ENCODE assay signal across 17 cellular contexts in the genomic region with DNA sequence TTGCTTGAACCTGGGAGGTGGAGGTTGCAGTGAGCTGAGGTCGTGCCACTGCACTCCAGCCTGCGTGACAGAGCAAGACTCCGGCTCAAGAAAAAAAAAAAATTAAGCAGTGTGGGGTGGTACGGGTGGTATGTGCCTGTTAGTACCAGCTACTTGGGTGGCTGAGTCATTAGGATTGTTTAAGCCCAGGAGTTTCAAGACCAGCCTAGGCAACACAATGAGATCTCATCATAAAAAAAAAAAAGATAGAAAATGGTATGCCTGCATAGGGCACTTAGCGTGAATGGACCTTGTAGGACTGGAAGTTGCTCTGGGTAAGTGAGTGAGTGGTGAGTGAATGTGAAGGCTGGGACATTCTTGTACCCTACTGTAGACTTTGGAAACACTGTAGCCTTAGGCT. TPM values are rescaled to one million over a fixed set of nuclear protein-coding genes. Genes with fewer than 3 reads are reported as not detected.
DNase-seq lines count a peak whose midpoint lies in the region; ATAC-seq and TF ChIP-seq lines count a peak whose summit lies in the region.
"Had no signal": no experiment of that assay in that cellular context is flagged by ENCODE, and none has a peak within 500 bp of the region (broad histone marks: within the 10 kb centered on the region; RNA-seq: fewer than 3 reads in every experiment).

No MANE protein-coding gene starts in this region.

- H3K4me1 Mint-ChIP-seq in H9, result peaks cover 2 to 3% of the 10 kb centered on the region in 2 experiments; a peak in 2 of 4 replicates
- H3K4me1 Mint-ChIP-seq: activated B cell treated with CpG ODN at 0.5 μM for 24 hours had no signal

- H3K18ac ChIP-seq in H9 (ENCODE audit: insufficient read length, low read depth, low read length), result no peak overlapping the region

- no peak for DNase-seq in H9
- peak; percentile 38 for DNase-seq in RWPE1 (ENCODE audit: low spot score)
- peak; percentile 96 for DNase-seq in renal cortical epithelial cell (ENCODE audit: low read depth)
- DNase-seq in activated CD4-positive, alpha-beta T cell treated with anti-CD3 and anti-CD28 coated beads, Interleukin-2, amount 50 U/mL, for 48 hours, result no peak
- DNase-seq in stimulated activated CD4-positive, alpha-beta T cell treated with anti-CD3 and anti-CD28 coated beads, Interleukin-1b, Interleukin-23, amount 100 ng/mL, for 48 hours, result no peak
- no peak for DNase-seq in hippocampal formation (lab: John Stamatoyannopoulos, UW)
- no peak for DNase-seq in NOMO-1 (lab: John Stamatoyannopoulos, UW; ENCODE audit: unreplicated experiment in 2 of 2)
- DNase-seq: activated B cell treated with CpG ODN at 0.5 μM for 24 hours; AML-193; effector CD4-positive, alpha-beta T cell; NCI-H2029; NCI-H526 treated with DMSO at 0.1 percent for 48 hours; RPMI8226; T-helper 1 cell had no signal

- no peak overlapping the region for H3K56ac ChIP-seq in H9 (ENCODE audit: insufficient read length, low read depth, low read length)

- H3K27ac ChIP-seq in H9 (ENCODE audit: insufficient read length, low read depth, low read length) (no peak overlapping the region), RWPE1 (peak overlapping the region; percentile 51)

- POLR2A ChIA-PET in RWPE1 (lab: Yijun Ruan, JAX; ENCODE audit: low non-redundant PET), result interaction anchor here (0.7 kb wide), 1 partner anchor 292 kb away, joined by 3 read pairs; no protein-coding TSS in a partner anchor

- no peak overlapping the region for H3K4me2 ChIP-seq in H9 (ENCODE audit: insufficient read depth, insufficient read length, low read length)

- no peak overlapping the region for H3K4me3 Mint-ChIP-seq in H9
- H3K4me3 Mint-ChIP-seq: activated B cell treated with CpG ODN at 0.5 μM for 24 hours, brain, nephron had no signal

- no peak overlapping the region for H2BK120ac ChIP-seq in H9 (ENCODE audit: low read depth, low read length, poor library complexity, severe bottlenecking)

- no peak overlapping the region for H4K5ac ChIP-seq in H9 (ENCODE audit: insufficient read length, low read depth, low read length)

- H2BK5ac ChIP-seq in H9 (ENCODE audit: insufficient read length, low read length), result no peak overlapping the region

- no peak overlapping the region for H2AFZ ChIP-seq in H9 (ENCODE audit: low read length)

- H3K14ac ChIP-seq in H9 (ENCODE audit: insufficient read depth, low read length), result no peak overlapping the region

- H2BK20ac ChIP-seq in H9 (ENCODE audit: low read depth, low read length, poor library complexity, severe bottlenecking), result no peak overlapping the region

- no peaks in the 10 kb centered on the region for H3K27me3 Mint-ChIP-seq in H9 (ENCODE audit: low read depth)
- H3K27me3 Mint-ChIP-seq: activated B cell treated with CpG ODN at 0.5 μM for 24 hours, brain had no signal

- H3K79me1 ChIP-seq in H9 (ENCODE audit: insufficient read depth, low read depth, low read length, poor library complexity, severe bottlenecking), result peaks cover 4% of the 10 kb centered on the region

- H3K27ac Mint-ChIP-seq in H9, result peak overlapping the region in 2 of 3 experiments; percentile 43 to 50; a peak in 1 of 7 replicates
- H3K27ac Mint-ChIP-seq: activated B cell treated with CpG ODN at 0.5 μM for 24 hours, brain, nephron had no signal

- no peak overlapping the region for H4K8ac ChIP-seq in H9 (replicated peaks; ENCODE audit: insufficient read length, low read depth, low read length)

- no peaks in the 10 kb centered on the region for H3K23me2 ChIP-seq in H9 (ENCODE audit: insufficient read length, low read depth, low read length, poor library complexity, severe bottlenecking)

- no peaks in the 10 kb centered on the region; the same call in 1 of the 2 replicates for H3K4me1 ChIP-seq in H9 (ENCODE audit: insufficient read depth, low read length)

- peaks cover 5 to 13% (median 11%) of the 10 kb centered on the region in 3 experiments; a peak in 5 of 7 replicates for H3K36me3 Mint-ChIP-seq in H9 (ENCODE audit: insufficient read depth in 1 of 3, low read depth in 3 of 3)

- H3K9me3 ChIP-seq in H9 (ENCODE audit: control insufficient read depth, low read depth, low read length), result no peaks in the 10 kb centered on the region

- H2BK15ac ChIP-seq in H9 (ENCODE audit: low read depth, low read length), result no peak overlapping the region

- no peak overlapping the region for H3K9ac ChIP-seq in H9 (ENCODE audit: extremely low read depth, insufficient read length, low read length)

- CTCF ChIA-PET in RWPE1 (lab: Yijun Ruan, JAX), result no interaction called here

- no peak overlapping the region for H3K23ac ChIP-seq in H9 (ENCODE audit: insufficient read length, low read depth, low read length)

- H3K79me2 ChIP-seq in H9 (ENCODE audit: insufficient read depth, low read length), result no peaks in the 10 kb centered on the region

- no peaks in the 10 kb centered on the region for H3K27me3 ChIP-seq in H9 (ENCODE audit: insufficient read depth, low read length)

- TF ChIP-seq CTCF in H9 (conservative IDR thresholded peaks at IDR 0.05) (no peak), RWPE1 (conservative IDR thresholded peaks at IDR 0.05; ENCODE audit: low read depth) (no peak)

- no CpG with 5 or more reads among the region's 5 CpGs for WGBS in H9 (ENCODE audit: extremely low coverage, insufficient read length, low lambda C conversion rate)

- no peak overlapping the region for H2AK5ac ChIP-seq in H9 (ENCODE audit: insufficient read length, low read length)

- H4K91ac ChIP-seq in H9 (ENCODE audit: insufficient read length, low read depth, low read length), result no peak overlapping the region

- no peaks in the 10 kb centered on the region for H3K9me3 Mint-ChIP-seq in H9
- H3K9me3 Mint-ChIP-seq: activated B cell treated with CpG ODN at 0.5 μM for 24 hours, nephron had no signal

- H3K4ac ChIP-seq in H9 (ENCODE audit: low read depth, low read length), result no peak overlapping the region

- H3T11ph ChIP-seq in H9 (ENCODE audit: low read length), result no peak overlapping the region

- no peak overlapping the region for H2BK12ac ChIP-seq in H9 (ENCODE audit: insufficient read length, low read depth, low read length)

- no peaks in the 10 kb centered on the region for H4K20me1 ChIP-seq in H9 (ENCODE audit: control insufficient read depth, insufficient read depth, insufficient read length)

- ATAC-seq in esophagus mucosa, result peak; percentile 79

RNA-seq across cellular contexts. Expression of gene TBCE, which starts 37.0 kb away (rescaled TPM):
- total RNA-seq in H9 (2021), result 39.4 and 41.6 TPM in 2 replicates
- 17.9 TPM for total RNA-seq in esophagus mucosa
- total RNA-seq in renal cortical epithelial cell, result 28.7 and 30.4 TPM in 2 replicates

Comparison
In these comparisons a context has a peak if more than half of its experiments do, and no peak if none do; other contexts are left out.
1. DNase-seq: peak in RWPE1 (single experiment) and renal cortical epithelial cell (single experiment); none in H9 (single experiment), activated CD4-positive, alpha-beta T cell treated with anti-CD3 and anti-CD28 coated beads, Interleukin-2, amount 50 U/mL, for 48 hours (0 of 2), stimulated activated CD4-positive, alpha-beta T cell treated with anti-CD3 and anti-CD28 coated beads, Interleukin-1b, Interleukin-23, amount 100 ng/mL, for 48 hours (single experiment), hippocampal formation (0 of 2) and NOMO-1 (0 of 2).